ENCODE assay signal across 8 cellular contexts in genomic region chr17:82592289-82592683, GRCh38. TPM values are rescaled to one million over a fixed set of nuclear protein-coding genes. Genes with fewer than 3 reads are reported as not detected.
DNase-seq lines count a peak whose midpoint lies in the region; ATAC-seq and TF ChIP-seq lines count a peak whose summit lies in the region.

No MANE protein-coding gene starts in this region.

- H3K36me3 ChIP-seq in Peyer's patch: peaks cover 0 to 27% (median 0%) of the 10 kb centered on the region in 3 donors

- H3K4me1 ChIP-seq in Peyer's patch: peaks cover 7 to 33% (median 19%) of the 10 kb centered on the region in 4 donors

- H3K4me3 Mint-ChIP-seq in endothelial cell (ENCODE audit: unreplicated experiment): peak overlapping the region; percentile 2
- peak overlapping the region; percentile 80 for H3K4me3 Mint-ChIP-seq in osteocyte (ENCODE audit: unreplicated experiment)

- H3K4me1 Mint-ChIP-seq in endothelial cell (ENCODE audit: unreplicated experiment): peaks cover 31% of the 10 kb centered on the region
- peaks cover 25% of the 10 kb centered on the region for H3K4me1 Mint-ChIP-seq in osteocyte (ENCODE audit: unreplicated experiment)

- peak overlapping the region in 1 of 4 donors; percentile 59 for H3K4me3 ChIP-seq in Peyer's patch

- no peak for TF ChIP-seq POLR2A in Peyer's patch (IDR thresholded peaks at IDR 0.05)

- ATAC-seq in HG02884 (IDR thresholded peaks at IDR 0.05; ENCODE audit: unreplicated experiment): no peak

- H3K27me3 ChIP-seq in Peyer's patch: no peaks in the 10 kb centered on the region

- H3K9me3 ChIP-seq in Peyer's patch: no peaks in the 10 kb centered on the region

- peaks cover 25% of the 10 kb centered on the region for H3K36me3 Mint-ChIP-seq in endothelial cell (ENCODE audit: low read depth, unreplicated experiment)
- peaks cover 14% of the 10 kb centered on the region for H3K36me3 Mint-ChIP-seq in osteocyte (ENCODE audit: unreplicated experiment)

- TF ChIP-seq CTCF in Peyer's patch (IDR thresholded peaks at IDR 0.05): no peak
- no peak for TF ChIP-seq CTCF in endothelial cell (IDR thresholded peaks at IDR 0.05; ENCODE audit: unreplicated experiment)
- TF ChIP-seq CTCF in osteocyte (IDR thresholded peaks at IDR 0.05): no peak

- H3K27me3 Mint-ChIP-seq in endothelial cell (ENCODE audit: unreplicated experiment): peaks cover 6% of the 10 kb centered on the region
- H3K27me3 Mint-ChIP-seq in osteocyte (ENCODE audit: unreplicated experiment): no peaks in the 10 kb centered on the region

- peak overlapping the region; percentile 75 to 93 (median 88) for H3K27ac ChIP-seq in Peyer's patch

- DNase-seq in CD1c-positive myeloid dendritic cell (ENCODE audit: extremely low spot score): peak; percentile 13
- peak in 1 of 3 donors; percentile 64 for DNase-seq in Peyer's patch
- no peak for DNase-seq in endothelial cell (ENCODE audit: low spot score)
- DNase-seq in osteocyte (ENCODE audit: extremely low spot score, unreplicated experiment): no peak
- DNase-seq in H4 (ENCODE audit: low spot score): no peak
- DNase-seq in OCI-M1 (lab: John Stamatoyannopoulos, UW): no peak
- no peak for DNase-seq in globus pallidus (ENCODE audit: low spot score)

- peak overlapping the region; percentile 84 for H3K27ac Mint-ChIP-seq in endothelial cell (ENCODE audit: unreplicated experiment)
- H3K27ac Mint-ChIP-seq in osteocyte (ENCODE audit: unreplicated experiment): peak overlapping the region; percentile 91

- H3K9me3 Mint-ChIP-seq in endothelial cell (ENCODE audit: unreplicated experiment) (no peaks in the 10 kb centered on the region), osteocyte (ENCODE audit: unreplicated experiment) (no peaks in the 10 kb centered on the region)

RNA-seq across cellular contexts. Expression of gene WDR45B, which starts 56.0 kb away (rescaled TPM):
- 10 to 100 TPM; 68.8 to 90.0 (median 77.2) TPM for total RNA-seq in Peyer's patch
- total RNA-seq in endothelial cell (ENCODE audit: unreplicated experiment): 74.1 TPM
- 75.6 and 78.5 TPM in 2 replicates for total RNA-seq in osteocyte
- 68.2 and 75.6 TPM in 2 replicates for total RNA-seq in H4 (2014; rRNA removed; shearing (Covaris generic))
